In the genomic region with DNA sequence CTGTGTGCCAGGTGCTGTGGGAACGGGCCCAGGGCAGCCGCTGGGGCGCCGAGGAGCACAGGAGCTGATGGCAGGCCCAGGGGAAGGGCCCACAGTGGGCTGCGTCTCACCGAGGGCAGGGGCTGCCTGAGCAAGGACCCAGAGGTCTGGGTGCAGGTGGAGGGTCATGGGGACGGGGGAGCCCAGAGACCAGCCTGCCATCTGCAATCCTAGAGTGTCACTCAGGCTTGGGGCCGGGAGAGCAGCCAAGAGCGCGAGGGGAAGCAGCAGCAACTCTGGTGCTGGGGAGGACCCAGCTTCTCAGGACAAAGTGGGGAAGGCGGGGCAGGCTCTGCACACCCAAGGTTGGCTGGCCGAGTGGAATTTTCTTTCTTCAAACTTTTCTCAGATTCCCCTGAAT, we compare ENCODE assay signal across 18 cellular contexts.
A peak's percentile ranks its signal among the peaks of the same experiment; 100 is the strongest.
DNase-seq lines count a peak whose midpoint lies in the region; ATAC-seq, FAIRE-seq and TF ChIP-seq lines count a peak whose summit lies in the region.
"Had no signal": no experiment of that assay in that cellular context is flagged by ENCODE, and none has a peak within 500 bp of the region (broad histone marks: within the 10 kb centered on the region; RNA-seq: fewer than 3 reads in every experiment).

No MANE protein-coding gene starts in this region.

- H3K9me3 ChIP-seq in left ventricle myocardium inferior (replicated peaks) (peaks cover 12% of the 10 kb centered on the region), left lung (peaks cover 0 to 6% of the 10 kb centered on the region in 2 donors), uterus (no peaks in the 10 kb centered on the region)
- H3K9me3 ChIP-seq: A549 had no signal

- peaks cover 12% of the 10 kb centered on the region for H3K36me3 Mint-ChIP-seq in progenitor cell of endocrine pancreas (ENCODE audit: insufficient read depth)
- peaks cover 26% of the 10 kb centered on the region for H3K36me3 Mint-ChIP-seq in T-helper 2 cell treated with Interferon-gamma antibody and Interleukin-4, amounts not matched to agents 5 μg/mL and 100 μg/mL, for 36 hours (ENCODE audit: low read depth)

- intact Hi-C loops in left ventricle myocardium superior (cut with micrococcal nuclease), result no loop called here
- intact Hi-C loops in left ventricle myocardium inferior (cut with micrococcal nuclease), result no loop called here
- intact Hi-C loops in left lung (cut with DNase I), result no loop called here
- intact Hi-C loops in uterus (cut with DNase I; ENCODE audit: low total_unique reads), result no loop called here

- ATAC-seq in left ventricle myocardium superior (no peak), left lung (no peak)
- ATAC-seq: CD8-positive, alpha-beta T cell; naive thymus-derived CD8-positive, alpha-beta T cell; Right ventricle myocardium inferior had no signal

- TF ChIP-seq CTCF in left ventricle myocardium inferior (IDR thresholded peaks at IDR 0.05; ENCODE audit: borderline replicate concordance), result no peak
- TF ChIP-seq CTCF in left lung (IDR thresholded peaks at IDR 0.05), result no peak
- TF ChIP-seq CTCF in progenitor cell of endocrine pancreas (IDR thresholded peaks at IDR 0.05; ENCODE audit: unreplicated experiment), result no peak
- TF ChIP-seq CTCF in uterus (IDR thresholded peaks at IDR 0.05), result no peak

- H3K4me1 ChIP-seq in left ventricle myocardium inferior, result peaks cover 23% of the 10 kb centered on the region
- peaks cover 0 to 3% of the 10 kb centered on the region in 2 donors for H3K4me1 ChIP-seq in left lung
- no peaks in the 10 kb centered on the region for H3K4me1 ChIP-seq in uterus
- H3K4me1 ChIP-seq: A549, breast epithelium had no signal

- H3K4me1 Mint-ChIP-seq in progenitor cell of endocrine pancreas (ENCODE audit: low read depth), result peaks cover 1% of the 10 kb centered on the region
- peaks cover 4% of the 10 kb centered on the region for H3K4me1 Mint-ChIP-seq in T-helper 2 cell treated with Interferon-gamma antibody and Interleukin-4, amounts not matched to agents 5 μg/mL and 100 μg/mL, for 36 hours (ENCODE audit: low read depth)

- no peak overlapping the region for H3K4me3 ChIP-seq in left ventricle myocardium inferior
- H3K4me3 ChIP-seq in left lung, result no peak overlapping the region
- no peak overlapping the region for H3K4me3 ChIP-seq in uterus
- H3K4me3 ChIP-seq: A549, breast epithelium, lung had no signal

- no peak overlapping the region for H3K27ac Mint-ChIP-seq in progenitor cell of endocrine pancreas
- no peak overlapping the region for H3K27ac Mint-ChIP-seq in T-helper 2 cell treated with Interferon-gamma antibody and Interleukin-4, amounts not matched to agents 5 μg/mL and 100 μg/mL, for 36 hours
- H3K27ac Mint-ChIP-seq: CD8-positive, alpha-beta T cell had no signal

- no peaks in the 10 kb centered on the region for H3K27me3 Mint-ChIP-seq in progenitor cell of endocrine pancreas
- H3K27me3 Mint-ChIP-seq in T-helper 2 cell treated with Interferon-gamma antibody and Interleukin-4, amounts not matched to agents 5 μg/mL and 100 μg/mL, for 36 hours (ENCODE audit: low read depth), result no peaks in the 10 kb centered on the region
- H3K27me3 Mint-ChIP-seq: naive thymus-derived CD8-positive, alpha-beta T cell had no signal

- H3K36me3 ChIP-seq in left ventricle myocardium inferior (peaks cover 28% of the 10 kb centered on the region), left lung (peaks cover 0 to 54% of the 10 kb centered on the region in 2 donors), uterus (no peaks in the 10 kb centered on the region)

- H3K27ac ChIP-seq in left ventricle myocardium inferior (replicated peaks), result no peak overlapping the region
- no peak overlapping the region for H3K27ac ChIP-seq in left lung
- no peak overlapping the region for H3K27ac ChIP-seq in uterus
- H3K27ac ChIP-seq: A549, breast epithelium had no signal

- no peak for TF ChIP-seq POLR2A in uterus (IDR thresholded peaks at IDR 0.05)

- no peaks in the 10 kb centered on the region for H3K9me3 Mint-ChIP-seq in progenitor cell of endocrine pancreas (ENCODE audit: low read depth)
- H3K9me3 Mint-ChIP-seq in T-helper 2 cell treated with Interferon-gamma antibody and Interleukin-4, amounts not matched to agents 5 μg/mL and 100 μg/mL, for 36 hours, result no peaks in the 10 kb centered on the region
- H3K9me3 Mint-ChIP-seq: CD8-positive, alpha-beta T cell had no signal

- no peak for FAIRE-seq in urothelium cell line (lab: Jason Lieb, UNC)
- FAIRE-seq: A549 had no signal

- peak; percentile 24 for DNase-seq in left ventricle myocardium superior
- no peak for DNase-seq in left ventricle myocardium inferior
- DNase-seq in left lung, result peak; percentile 20 to 72
- peak; percentile 6 for DNase-seq in progenitor cell of endocrine pancreas (ENCODE audit: low spot score, unreplicated experiment)
- peak; percentile 17 to 21 for DNase-seq in uterus
- no peak for DNase-seq in urothelium cell line (ENCODE audit: low spot score)
- DNase-seq in NK-92 treated with Interleukin-12 subunit alpha and Interleukin-12 subunit beta, amount 100 ng/mL, for 24 hours (lab: John Stamatoyannopoulos, UW), result no peak
- DNase-seq in T-helper 2 cell treated with Interferon-gamma antibody and Interleukin-4, amounts not matched to agents 5 μg/mL and 100 μg/mL, for 36 hours (ENCODE audit: low spot score), result no peak
- DNase-seq: activated CD4-positive, CD25-positive, alpha-beta regulatory T cell; activated naive CD4-positive, alpha-beta T cell; CD8-positive, alpha-beta T cell; NCI-H345; stimulated activated CD4-positive, alpha-beta T cell treated with anti-CD3 and anti-CD28 coated beads, Interleukin-4, amount 100 ng/mL, for 24 hours had no signal

- no peak overlapping the region for H3K4me3 Mint-ChIP-seq in progenitor cell of endocrine pancreas (ENCODE audit: low read depth)
- no peak overlapping the region for H3K4me3 Mint-ChIP-seq in T-helper 2 cell treated with Interferon-gamma antibody and Interleukin-4, amounts not matched to agents 5 μg/mL and 100 μg/mL, for 36 hours
- H3K4me3 Mint-ChIP-seq: CD8-positive, alpha-beta T cell; naive thymus-derived CD8-positive, alpha-beta T cell had no signal

- H3K27me3 ChIP-seq in left ventricle myocardium inferior (ENCODE audit: low read depth) (no peaks in the 10 kb centered on the region), left lung (no peaks in the 10 kb centered on the region), uterus (no peaks in the 10 kb centered on the region)
- H3K27me3 ChIP-seq: breast epithelium had no signal

Comparison
In these comparisons a context has a peak if more than half of its experiments do, and no peak if none do; other contexts are left out.
1. DNase-seq: peak in left ventricle myocardium superior (single experiment), left lung (2 of 2), progenitor cell of endocrine pancreas (single experiment) and uterus (2 of 2); none in left ventricle myocardium inferior (single experiment), urothelium cell line (single experiment), NK-92 treated with Interleukin-12 subunit alpha and Interleukin-12 subunit beta, amount 100 ng/mL, for 24 hours (single experiment) and T-helper 2 cell treated with Interferon-gamma antibody and Interleukin-4, amounts not matched to agents 5 μg/mL and 100 μg/mL, for 36 hours (single experiment).